12 cellular contexts compared by ENCODE assay signal in genomic region chr5:115888027-115888426, GRCh38. TPM values are rescaled to one million over a fixed set of nuclear protein-coding genes. Genes with fewer than 3 reads are reported as not detected.
DNase-seq lines count a peak whose midpoint lies in the region; ATAC-seq and TF ChIP-seq lines count a peak whose summit lies in the region.
"Had no signal": no experiment of that assay in that cellular context is flagged by ENCODE, and none has a peak within 500 bp of the region (broad histone marks: within the 10 kb centered on the region; RNA-seq: fewer than 3 reads in every experiment).

No MANE protein-coding gene starts in this region.

- H3K4me1 Mint-ChIP-seq in activated T-helper 17 cell treated with anti-CD3 and anti-CD28 coated beads, Interleukin-2, amount 50 U/mL, for 72 hours, result peaks cover 13% of the 10 kb centered on the region
- H3K4me1 Mint-ChIP-seq: CD4-positive, alpha-beta memory T cell had no signal

- no peak overlapping the region for H3K27ac ChIP-seq in mammary epithelial cell (ENCODE audit: insufficient read depth, low read depth, low read length)
- H3K27ac ChIP-seq in tibial artery, result no peak overlapping the region
- H3K27ac ChIP-seq: SJSA1, uterus had no signal

- peak in 1 of 2 donors; percentile 9 for TF ChIP-seq CTCF in mammary epithelial cell (conservative IDR thresholded peaks at IDR 0.05 in 1 of 2, IDR thresholded peaks at IDR 0.05 in 1 of 2; ENCODE audit: extremely low read depth in 1 of 2, insufficient read depth in 1 of 2, low read depth in 1 of 2, low read length in 2 of 2)
- no peak for TF ChIP-seq CTCF in fibroblast of mammary gland (conservative IDR thresholded peaks at IDR 0.05; ENCODE audit: control insufficient read depth, insufficient read depth, low read depth, low read length)
- peak in 1 of 2 experiments; percentile 25 for TF ChIP-seq CTCF in tibial artery (IDR thresholded peaks at IDR 0.05)

- H3K9me3 ChIP-seq in mammary epithelial cell (replicated peaks; ENCODE audit: insufficient read depth, low read length), result no peaks in the 10 kb centered on the region
- H3K9me3 ChIP-seq in tibial artery, result no peaks in the 10 kb centered on the region
- H3K9me3 ChIP-seq: SJSA1, uterus had no signal

- ATAC-seq in activated T-helper 17 cell treated with anti-CD3 and anti-CD28 coated beads, Interleukin-2, amount 50 U/mL, for 72 hours (replicated peaks), result no peak
- ATAC-seq in Right ventricle myocardium superior (ENCODE audit: poor library complexity), result no peak

- peaks cover 40% of the 10 kb centered on the region for H3K79me2 ChIP-seq in mammary epithelial cell (ENCODE audit: insufficient read depth, low read length)

- intact Hi-C loops in mammary epithelial cell (cut with micrococcal nuclease), result loop anchor here (2.0 kb wide), 1 partner anchor 181 kb away; no protein-coding TSS in a partner anchor
- intact Hi-C loops in tibial artery (cut with DNase I; ENCODE audit: low total_unique reads), result no loop called here
- intact Hi-C loops in Right ventricle myocardium superior (cut with DNase I), result loop anchor here (10.0 kb wide), 1 partner anchor 177 kb away; no protein-coding TSS in a partner anchor

- 60% methylated on average over 1 of the region's 1 CpG for WGBS in mammary epithelial cell (ENCODE audit: low coverage, missing lambda C conversion rate)

- H3K4me3 ChIP-seq in mammary epithelial cell (replicated peaks in 1 of 3; ENCODE audit: insufficient read depth in 1 of 3, low read depth in 2 of 3, low read length in 3 of 3) (no peak overlapping the region), fibroblast of mammary gland (ENCODE audit: control insufficient read depth, low read depth, low read length) (no peak overlapping the region), tibial artery (no peak overlapping the region)
- H3K4me3 ChIP-seq: SJSA1, uterus had no signal

- H3K9me3 Mint-ChIP-seq in activated T-helper 17 cell treated with anti-CD3 and anti-CD28 coated beads, Interleukin-2, amount 50 U/mL, for 72 hours, result no peaks in the 10 kb centered on the region
- H3K9me3 Mint-ChIP-seq: CD4-positive, alpha-beta memory T cell had no signal

- no peak overlapping the region for H3K4me3 Mint-ChIP-seq in activated T-helper 17 cell treated with anti-CD3 and anti-CD28 coated beads, Interleukin-2, amount 50 U/mL, for 72 hours
- H3K4me3 Mint-ChIP-seq: CD4-positive, alpha-beta memory T cell had no signal

- no peaks in the 10 kb centered on the region for H3K27me3 Mint-ChIP-seq in activated T-helper 17 cell treated with anti-CD3 and anti-CD28 coated beads, Interleukin-2, amount 50 U/mL, for 72 hours
- H3K27me3 Mint-ChIP-seq: CD4-positive, alpha-beta memory T cell had no signal

- dilution Hi-C loops in mammary epithelial cell (cut with HindIII; ENCODE audit: low sequenced_read_pairs), result no loop called here

- H3K27ac Mint-ChIP-seq in activated T-helper 17 cell treated with anti-CD3 and anti-CD28 coated beads, Interleukin-2, amount 50 U/mL, for 72 hours, result no peak overlapping the region

- H3K9ac ChIP-seq in mammary epithelial cell (ENCODE audit: insufficient read depth, low read length), result no peak overlapping the region

- no peaks in the 10 kb centered on the region for H4K20me1 ChIP-seq in mammary epithelial cell (ENCODE audit: insufficient read depth, low read length)

- H3K36me3 ChIP-seq in mammary epithelial cell (ENCODE audit: insufficient read depth, low read length) (no peaks in the 10 kb centered on the region), tibial artery (peaks cover 0 to 6% (median 5%) of the 10 kb centered on the region in 3 donors)
- H3K36me3 ChIP-seq: uterus had no signal

- no peak overlapping the region for H3K4me2 ChIP-seq in mammary epithelial cell (ENCODE audit: insufficient read depth, low read depth, low read length)

- no peaks in the 10 kb centered on the region for H3K27me3 ChIP-seq in mammary epithelial cell (ENCODE audit: insufficient read depth, low read length)
- H3K27me3 ChIP-seq in tibial artery, result no peaks in the 10 kb centered on the region
- H3K27me3 ChIP-seq: SJSA1, uterus had no signal

- H3K36me3 Mint-ChIP-seq in activated T-helper 17 cell treated with anti-CD3 and anti-CD28 coated beads, Interleukin-2, amount 50 U/mL, for 72 hours (ENCODE audit: low read depth), result peaks cover 54% of the 10 kb centered on the region

- no peaks in the 10 kb centered on the region for H3K4me1 ChIP-seq in mammary epithelial cell (ENCODE audit: insufficient read depth, low read length)
- peaks cover 0 to 8% (median 0%) of the 10 kb centered on the region in 4 donors for H3K4me1 ChIP-seq in tibial artery
- H3K4me1 ChIP-seq: uterus had no signal

- CTCF ChIA-PET in mammary epithelial cell (lab: Charles Lee; ENCODE audit: low non-redundant PET), result interaction anchor here (0.5 kb wide), 1 partner anchor 181 kb away, joined by 4 read pairs; no protein-coding TSS in a partner anchor

- DNase-seq in T47D (ENCODE audit: low read depth in 1 of 2, low spot score in 1 of 2) (peak; percentile 11 to 33), mammary epithelial cell (no peak), OCI-M1 (lab: John Stamatoyannopoulos, UW) (peak; percentile 10), fibroblast of mammary gland (ENCODE audit: low read depth) (peak; percentile 48), stromal cell of bone marrow (ENCODE audit: low read depth) (peak; percentile 13), tibial artery (no peak), Right ventricle myocardium superior (no peak)
- DNase-seq: CD4-positive, alpha-beta memory T cell; KG1; uterus had no signal

- BruUV-seq in mammary epithelial cell (replicated peaks; lab: Mats Ljungman, UMichigan), result no TSS peak

- in situ Hi-C loops in T47D (cut with HindIII; ENCODE audit: low pct_unique_long_range_greater_than_20kb, low sequenced_read_pairs) (no loop called here), mammary epithelial cell (cut with MboI; ENCODE audit: low sequenced_read_pairs in 2 of 2) (loop anchor here in 1 of 2 donors (25.0 kb wide), 1 partner anchor 174 kb away; no protein-coding TSS in a partner anchor)

- no peak overlapping the region for H2AFZ ChIP-seq in mammary epithelial cell (ENCODE audit: low read depth, low read length)

RNA-seq across cellular contexts. Expression of gene AP3S1, which starts 46.3 kb away (rescaled TPM):
- total RNA-seq in mammary epithelial cell (100 to 1,000 TPM; 117 to 125 TPM), Right ventricle myocardium superior (49.1 TPM)
- 55.3 TPM for polyA plus RNA-seq in mammary epithelial cell
- polyA minus RNA-seq in mammary epithelial cell, result 19.2 TPM
- 100 to 1,000 TPM; 114 to 253 TPM for total RNA-seq in activated T-helper 17 cell treated with anti-CD3 and anti-CD28 coated beads, Interleukin-2, amount 50 U/mL, for 72 hours

RNA-seq across cellular contexts. Expression of gene ATG12, which starts 46.7 kb away (rescaled TPM):
- total RNA-seq in mammary epithelial cell (10 to 100 TPM; 33.4 to 48.5 TPM), Right ventricle myocardium superior (23.0 TPM)
- polyA plus RNA-seq in mammary epithelial cell, result 32.3 TPM
- 24.7 TPM for polyA minus RNA-seq in mammary epithelial cell
- 10 to 100 TPM; 49.4 to 52.7 TPM for total RNA-seq in activated T-helper 17 cell treated with anti-CD3 and anti-CD28 coated beads, Interleukin-2, amount 50 U/mL, for 72 hours

Comparison
In these comparisons a context has a peak if more than half of its experiments do, and no peak if none do; other contexts are left out.
1. DNase-seq: peak in T47D (2 of 2), OCI-M1 (single experiment), fibroblast of mammary gland (single experiment) and stromal cell of bone marrow (single experiment); none in mammary epithelial cell (single experiment), tibial artery (0 of 2) and Right ventricle myocardium superior (single experiment).